In genomic region chr14:54475911-54476310, GRCh38 we compare ENCODE assay signal across 20 cellular contexts. TPM values are rescaled to one million over a fixed set of nuclear protein-coding genes. Genes with fewer than 3 reads are reported as not detected.
DNase-seq lines count a peak whose midpoint lies in the region; ATAC-seq and TF ChIP-seq lines count a peak whose summit lies in the region.
"Had no signal": no experiment of that assay in that cellular context is flagged by ENCODE, and none has a peak within 500 bp of the region (broad histone marks: within the 10 kb centered on the region; RNA-seq: fewer than 3 reads in every experiment).

No MANE protein-coding gene starts in this region.

- intact Hi-C loops in CD14-positive monocyte (cut with micrococcal nuclease) (no loop called here), vagina (cut with DNase I) (no loop called here)

- H3K27me3 Mint-ChIP-seq in CD14-positive monocyte (ENCODE audit: low read depth in 3 of 3) = no peaks in the 10 kb centered on the region
- no peaks in the 10 kb centered on the region for H3K27me3 Mint-ChIP-seq in GM23338 (ENCODE audit: insufficient read depth, low read depth, poor library complexity)
- no peaks in the 10 kb centered on the region for H3K27me3 Mint-ChIP-seq in nephron (ENCODE audit: low read depth)
- H3K27me3 Mint-ChIP-seq: CD8-positive, alpha-beta memory T cell had no signal

- H3K4me3 Mint-ChIP-seq in CD14-positive monocyte = no peak overlapping the region
- H3K4me3 Mint-ChIP-seq in GM23338 = no peak overlapping the region
- H3K4me3 Mint-ChIP-seq in nephron = no peak overlapping the region
- H3K4me3 Mint-ChIP-seq: CD8-positive, alpha-beta memory T cell had no signal

- no peaks in the 10 kb centered on the region for H3F3A ChIP-seq in GM23338 (replicated peaks; ENCODE audit: low read depth)

- no peak overlapping the region for H3K4me2 ChIP-seq in GM23338
- H3K4me2 ChIP-seq: KMS-11 had no signal

- no peak for DNase-seq in CD14-positive monocyte (ENCODE audit: low spot score)
- DNase-seq in GM23338 (ENCODE audit: low spot score) = no peak
- DNase-seq in cerebellar cortex (ENCODE audit: low spot score) = peak; percentile 18
- DNase-seq in NCI-H510A treated with DMSO at 0.1 percent for 48 hours (lab: John Stamatoyannopoulos, UW) = no peak
- DNase-seq in vagina (ENCODE audit: extremely low spot score in 2 of 2) = no peak
- no peak for DNase-seq in NCI-H2107 (lab: John Stamatoyannopoulos, UW)
- DNase-seq: ACHN; BE2C; CD8-positive, alpha-beta memory T cell; DMS 273 treated with DMSO at 0.1 percent for 48 hours; NCI-H1092 treated with DMSO at 0.1 percent for 48 hours; NCI-H1694 treated with DMSO at 0.1 percent for 48 hours; NCI-H446; NCI-H748 treated with DMSO at 0.1 percent for 48 hours; PC-3 had no signal

- H3K9me3 Mint-ChIP-seq in CD14-positive monocyte (peaks cover 0 to 2% (median 0%) of the 10 kb centered on the region in 7 donors), GM23338 (no peaks in the 10 kb centered on the region), nephron (no peaks in the 10 kb centered on the region)
- H3K9me3 Mint-ChIP-seq: CD8-positive, alpha-beta memory T cell had no signal

- no peaks in the 10 kb centered on the region for H3K9me2 ChIP-seq in GM23338 (ENCODE audit: insufficient read depth)

- TF ChIP-seq CTCF in CD14-positive monocyte (IDR thresholded peaks at IDR 0.05) = no peak
- no peak for TF ChIP-seq CTCF in GM23338 (conservative IDR thresholded peaks at IDR 0.05; ENCODE audit: low read depth in 2 of 2)
- TF ChIP-seq CTCF in nephron (IDR thresholded peaks at IDR 0.05; ENCODE audit: unreplicated experiment in 3 of 3) = no peak
- TF ChIP-seq CTCF in vagina (IDR thresholded peaks at IDR 0.05) = no peak

- H3K27ac Mint-ChIP-seq in CD14-positive monocyte (peak overlapping the region in 4 of 7 donors; percentile 13 to 67 (median 18)), GM23338 (peak overlapping the region; percentile 10; the same call in 1 of the 2 replicates), nephron (peak overlapping the region; percentile 17 to 32 (median 28))

- H3K4me1 ChIP-seq in GM23338 (ENCODE audit: insufficient read depth) = no peaks in the 10 kb centered on the region
- H3K4me1 ChIP-seq in vagina = no peaks in the 10 kb centered on the region
- H3K4me1 ChIP-seq: BE2C, SJSA1 had no signal

- no peak overlapping the region for H2AFZ ChIP-seq in GM23338

- H3K4me1 Mint-ChIP-seq in CD14-positive monocyte (peaks cover 6% of the 10 kb centered on the region), GM23338 (peaks cover 13% of the 10 kb centered on the region; the same call in 2 of the 3 replicates), nephron (peaks cover 57% of the 10 kb centered on the region)

- no peaks in the 10 kb centered on the region for H3K27me3 ChIP-seq in GM23338 (ENCODE audit: insufficient read depth)
- H3K27me3 ChIP-seq in vagina = no peaks in the 10 kb centered on the region
- H3K27me3 ChIP-seq: BE2C, SJSA1 had no signal

- no peak overlapping the region for H3K27ac ChIP-seq in GM23338 (ENCODE audit: low read depth)
- H3K27ac ChIP-seq in vagina = no peak overlapping the region
- H3K27ac ChIP-seq: KMS-11, SJSA1 had no signal

- no peaks in the 10 kb centered on the region; the same call in 1 of the 2 replicates for H4K20me1 ChIP-seq in GM23338 (replicated peaks; ENCODE audit: insufficient read depth)

- H3K36me3 ChIP-seq in GM23338 (ENCODE audit: insufficient read depth) (peaks cover 9% of the 10 kb centered on the region), vagina (peaks cover 0 to 11% of the 10 kb centered on the region in 2 donors)

- H3K4me3 ChIP-seq in GM23338 = no peak overlapping the region
- H3K4me3 ChIP-seq in vagina = no peak overlapping the region
- H3K4me3 ChIP-seq: SJSA1 had no signal

- H3K36me3 Mint-ChIP-seq in CD14-positive monocyte (peaks cover 65 to 73% of the 10 kb centered on the region in 2 donors), GM23338 (ENCODE audit: low read depth) (peaks cover 14% of the 10 kb centered on the region; the same call in 2 of the 3 replicates), nephron (ENCODE audit: low read depth) (peaks cover 52% of the 10 kb centered on the region)

- TF ChIP-seq POLR2A in vagina (IDR thresholded peaks at IDR 0.05) = no peak

- no peaks in the 10 kb centered on the region for H3K79me2 ChIP-seq in GM23338 (replicated peaks; ENCODE audit: insufficient read depth)

- ATAC-seq in GM23338 (no peak), HG03432 (IDR thresholded peaks at IDR 0.05; ENCODE audit: unreplicated experiment) (no peak)
- ATAC-seq: HepG2, PC-3 had no signal

- H3K9me3 ChIP-seq in vagina = no peaks in the 10 kb centered on the region
- H3K9me3 ChIP-seq: BE2C, SJSA1 had no signal

TF ChIP-seq in GM23338, 12 proteins besides CTCF, POLR2A, EP300 and RAD21 (continues in another document):
- TF ChIP-seq CREB1 (CRISPR knock-in tag; IDR thresholded peaks at IDR 0.05; ENCODE audit: low read depth) = no peak
- no peak for TF ChIP-seq POLR2AphosphoS5 (IDR thresholded peaks at IDR 0.05; ENCODE audit: low read depth)
- TF ChIP-seq REST (IDR thresholded peaks at IDR 0.05; ENCODE audit: unreplicated experiment) = no peak

RNA-seq across cellular contexts. Expression of gene GMFB, which starts 12.9 kb away (rescaled TPM):
- polyA plus RNA-seq in CD14-positive monocyte (10 to 100 TPM; 26.1 to 41.1 TPM), GM23338 (2016; fragmentation: Nextera tagmentation; extraction: Ambion mirVana) (44.4 and 56.5 TPM in 2 replicates)
- total RNA-seq in GM23338 (2014; rRNA removed; shearing (Covaris generic)) = 88.3 and 94.3 TPM in 2 replicates
- 24.1 TPM for total RNA-seq in vagina

RNA-seq across cellular contexts. Expression of gene CGRRF1, which starts 33.8 kb away (rescaled TPM):
- polyA plus RNA-seq in CD14-positive monocyte (10 to 100 TPM; 18.6 to 19.4 TPM), GM23338 (2016; fragmentation: Nextera tagmentation; extraction: Ambion mirVana) (23.0 and 28.3 TPM in 2 replicates)
- total RNA-seq in GM23338 (2014; rRNA removed; shearing (Covaris generic)) = 18.8 and 20.7 TPM in 2 replicates
- total RNA-seq in vagina = 9.6 TPM

RNA-seq across cellular contexts. Expression of gene CNIH1, which starts 34.7 kb away (rescaled TPM):
- polyA plus RNA-seq in CD14-positive monocyte = 100 to 1,000 TPM; 138 to 162 TPM
- total RNA-seq in GM23338 (2014; rRNA removed; shearing (Covaris generic)) = 172 and 197 TPM in 2 replicates
- 135 and 141 TPM in 2 replicates for polyA plus RNA-seq in GM23338 (2016; fragmentation: Nextera tagmentation; extraction: Ambion mirVana)
- total RNA-seq in vagina = 124 TPM
